ENCODE assay signal across 8 cellular contexts in genomic region chr20:62136283-62137091, GRCh38. TPM values are rescaled to one million over a fixed set of nuclear protein-coding genes. Genes with fewer than 3 reads are reported as not detected.
DNase-seq lines count a peak whose midpoint lies in the region; ATAC-seq and TF ChIP-seq lines count a peak whose summit lies in the region.

No MANE protein-coding gene starts in this region.

- peak overlapping the region in 1 of 4 donors; percentile 9 for H3K27ac ChIP-seq in tibial nerve

- H3K27me3 ChIP-seq in tibial nerve, result no peaks in the 10 kb centered on the region

- peaks cover 51% of the 10 kb centered on the region for H3K4me1 Mint-ChIP-seq in activated CD4-positive, alpha-beta memory T cell treated with anti-CD3 and anti-CD28 coated beads, Interleukin-2, amount 10 ng/mL, durations not matched to agents 7 days and 5 days

- TF ChIP-seq POLR2A in tibial nerve (IDR thresholded peaks at IDR 0.05), result no peak

- H3K27me3 Mint-ChIP-seq in activated CD4-positive, alpha-beta memory T cell treated with anti-CD3 and anti-CD28 coated beads, Interleukin-2, amount 10 ng/mL, durations not matched to agents 7 days and 5 days, result no peaks in the 10 kb centered on the region

- 50 to 53% methylated on average over 8 of the region's 8 CpGs for WGBS in tibial nerve, 2 donors

- peaks cover 86% of the 10 kb centered on the region for H3K36me3 Mint-ChIP-seq in activated CD4-positive, alpha-beta memory T cell treated with anti-CD3 and anti-CD28 coated beads, Interleukin-2, amount 10 ng/mL, durations not matched to agents 7 days and 5 days (ENCODE audit: low read depth)

- peaks cover 4 to 53% (median 17%) of the 10 kb centered on the region in 4 donors for H3K4me1 ChIP-seq in tibial nerve

- no peak overlapping the region for H3K4me3 Mint-ChIP-seq in activated CD4-positive, alpha-beta memory T cell treated with anti-CD3 and anti-CD28 coated beads, Interleukin-2, amount 10 ng/mL, durations not matched to agents 7 days and 5 days

- no peak for TF ChIP-seq EP300 in tibial nerve (IDR thresholded peaks at IDR 0.05)

- peak; percentile 48 for ATAC-seq in GM21723 (IDR thresholded peaks at IDR 0.05; ENCODE audit: unreplicated experiment)
- ATAC-seq in HG02938 (IDR thresholded peaks at IDR 0.05; ENCODE audit: unreplicated experiment), result no peak

- CTCF ChIA-PET in activated CD4-positive, alpha-beta memory T cell treated with anti-CD3 and anti-CD28 coated beads, Interleukin-2, amount 10 ng/mL, durations not matched to agents 7 days and 5 days (lab: Charles Lee), result interaction anchor here (0.7 to 2.1 kb wide), 5 partner anchors 10 to 125 kb away, joined by 3 to 9 read pairs (median 5); partner anchors contain the start of gene LSM14B

- H3K9me3 ChIP-seq in tibial nerve, result no peaks in the 10 kb centered on the region

- peak; percentile 58 to 75 (median 62) for TF ChIP-seq CTCF in tibial nerve (IDR thresholded peaks at IDR 0.05)

- no peak overlapping the region for H3K4me3 ChIP-seq in tibial nerve

- peak overlapping the region; percentile 49 for H3K27ac Mint-ChIP-seq in activated CD4-positive, alpha-beta memory T cell treated with anti-CD3 and anti-CD28 coated beads, Interleukin-2, amount 10 ng/mL, durations not matched to agents 7 days and 5 days

- POLR2A ChIA-PET in activated CD4-positive, alpha-beta memory T cell treated with anti-CD3 and anti-CD28 coated beads, Interleukin-2, amount 10 ng/mL, durations not matched to agents 7 days and 5 days (lab: Charles Lee), result interaction anchor here (0.7 to 4.6 kb wide), 2 partner anchors 14 to 70 kb away, joined by 3 to 22 read pairs; partner anchors contain the start of genes LSM14B and TAF4

- DNase-seq in Ammon's horn (ENCODE audit: low spot score), result peak; percentile 73
- DNase-seq in NCI-H82 (lab: John Stamatoyannopoulos, UW), result peak; percentile 78
- DNase-seq in activated CD4-positive, alpha-beta memory T cell treated with anti-CD3 and anti-CD28 coated beads, Interleukin-2, amount 10 ng/mL, durations not matched to agents 7 days and 5 days, result peak; percentile 76
- peak; percentile 67 for DNase-seq in ecto neural progenitor cell (ENCODE audit: low spot score)
- peak; percentile 68 for DNase-seq in midbrain (lab: John Stamatoyannopoulos, UW)
- peak; percentile 61 to 72 for DNase-seq in tibial nerve (ENCODE audit: low spot score in 2 of 2)

- peaks cover 7 to 86% (median 34%) of the 10 kb centered on the region in 3 donors for H3K36me3 ChIP-seq in tibial nerve

- H3K9me3 Mint-ChIP-seq in activated CD4-positive, alpha-beta memory T cell treated with anti-CD3 and anti-CD28 coated beads, Interleukin-2, amount 10 ng/mL, durations not matched to agents 7 days and 5 days, result no peaks in the 10 kb centered on the region

RNA-seq across cellular contexts. Expression of gene PSMA7, which starts 6.7 kb away (rescaled TPM):
- 100 to 1,000 TPM; 243 to 246 TPM for total RNA-seq in activated CD4-positive, alpha-beta memory T cell treated with anti-CD3 and anti-CD28 coated beads, Interleukin-2, amount 10 ng/mL, durations not matched to agents 7 days and 5 days
- 100 to 1,000 TPM; 213 to 377 (median 341) TPM for total RNA-seq in tibial nerve

RNA-seq across cellular contexts. Expression of gene SS18L1, which starts 7.1 kb away (rescaled TPM):
- total RNA-seq in activated CD4-positive, alpha-beta memory T cell treated with anti-CD3 and anti-CD28 coated beads, Interleukin-2, amount 10 ng/mL, durations not matched to agents 7 days and 5 days, result 10 to 100 TPM; 15.1 to 16.7 TPM
- total RNA-seq in tibial nerve, result 10 to 100 TPM; 12.4 to 23.1 (median 13.7) TPM

RNA-seq across cellular contexts. Expression of gene LSM14B, which starts 14.2 kb away (rescaled TPM):
- 10 to 100 TPM; 38.9 to 39.0 TPM for total RNA-seq in activated CD4-positive, alpha-beta memory T cell treated with anti-CD3 and anti-CD28 coated beads, Interleukin-2, amount 10 ng/mL, durations not matched to agents 7 days and 5 days
- 10 to 100 TPM; 23.8 to 32.6 (median 28.5) TPM for total RNA-seq in tibial nerve

RNA-seq across cellular contexts. Expression of gene MTG2, which starts 46.3 kb away (rescaled TPM):
- total RNA-seq in activated CD4-positive, alpha-beta memory T cell treated with anti-CD3 and anti-CD28 coated beads, Interleukin-2, amount 10 ng/mL, durations not matched to agents 7 days and 5 days, result 10 to 100 TPM; 25.6 to 27.2 TPM
- 10 to 100 TPM; 24.7 to 46.9 (median 41.6) TPM for total RNA-seq in tibial nerve
